In the genomic region with DNA sequence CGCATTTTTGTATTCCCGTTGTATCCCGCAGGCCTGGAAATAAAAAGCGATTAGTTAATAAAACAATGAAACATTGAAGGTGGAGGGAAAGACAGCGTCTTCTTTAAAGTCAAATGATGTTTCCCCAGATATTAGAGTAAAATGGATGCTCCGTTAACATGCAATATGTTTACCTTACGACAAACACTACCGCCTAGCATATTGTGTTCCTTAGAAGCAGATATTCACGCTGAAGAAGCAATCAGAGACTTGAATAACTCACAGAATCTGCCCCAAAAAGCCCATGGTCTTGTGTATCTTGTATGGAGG, we compare ENCODE assay signal across 8 cellular contexts. TPM values are rescaled to one million over a fixed set of nuclear protein-coding genes. Genes with fewer than 3 reads are reported as not detected.
DNase-seq lines count a peak whose midpoint lies in the region; ATAC-seq and TF ChIP-seq lines count a peak whose summit lies in the region.

No MANE protein-coding gene starts in this region.

- no peaks in the 10 kb centered on the region for H3K27me3 Mint-ChIP-seq in activated naive CD4-positive, alpha-beta T cell treated with anti-CD3 and anti-CD28 coated beads, Interleukin-2, amount 10 ng/mL, durations not matched to agents 7 days and 5 days

- H3K27me3 ChIP-seq in lower lobe of right lung (ENCODE audit: low read depth): no peaks in the 10 kb centered on the region
- H3K27me3 ChIP-seq in transverse colon: no peaks in the 10 kb centered on the region

- H3K4me3 Mint-ChIP-seq in activated naive CD4-positive, alpha-beta T cell treated with anti-CD3 and anti-CD28 coated beads, Interleukin-2, amount 10 ng/mL, durations not matched to agents 7 days and 5 days: peak overlapping the region; percentile 94

- in situ Hi-C loops in astrocyte of the spinal cord (cut with HindIII; ENCODE audit: low sequenced_read_pairs): no loop called here
- in situ Hi-C loops in transverse colon (cut with MboI; ENCODE audit: low pct_ligation_motif_present in 1 of 4, low pct_unique_long_range_greater_than_20kb in 1 of 4, low sequenced_read_pairs in 3 of 4): no loop called here

- H3K4me1 ChIP-seq in lower lobe of right lung: peaks cover 38% of the 10 kb centered on the region
- H3K4me1 ChIP-seq in transverse colon: peaks cover 0 to 35% (median 18%) of the 10 kb centered on the region in 4 donors

- 36 to 55% methylated on average over 9 of the region's 9 CpGs for WGBS in transverse colon (ENCODE audit: low coverage in 1 of 2), 2 donors

- CTCF ChIA-PET in activated naive CD4-positive, alpha-beta T cell treated with anti-CD3 and anti-CD28 coated beads, Interleukin-2, amount 10 ng/mL, durations not matched to agents 7 days and 5 days (lab: Charles Lee): interaction anchor here (0.6 to 3.0 kb wide), 3 partner anchors 12 to 47 kb away, joined by 3 to 12 read pairs (median 3); partner anchors contain the start of genes PPOX and TOMM40L

- peak overlapping the region; percentile 91 for H3K27ac ChIP-seq in lower lobe of right lung
- peak overlapping the region; percentile 83 to 91 (median 88) for H3K27ac ChIP-seq in transverse colon

- no peak for DNase-seq in activated naive CD4-positive, alpha-beta T cell treated with anti-CD3 and anti-CD28 coated beads, Interleukin-2, amount 10 ng/mL, durations not matched to agents 7 days and 5 days
- DNase-seq in activated naive CD4-positive, alpha-beta T cell treated with anti-CD3 and anti-CD28 coated beads, Interleukin-2, amount 50 U/mL, for 16 hours: no peak
- no peak for DNase-seq in astrocyte of the spinal cord (ENCODE audit: low read depth, low spot score)
- no peak for DNase-seq in lower lobe of right lung
- DNase-seq in transverse colon: no peak
- no peak for DNase-seq in occipital lobe (lab: John Stamatoyannopoulos, UW)
- no peak for DNase-seq in NCI-H187 treated with DMSO at 0.1 percent for 48 hours (lab: John Stamatoyannopoulos, UW)

- peaks cover 45% of the 10 kb centered on the region for H3K36me3 Mint-ChIP-seq in activated naive CD4-positive, alpha-beta T cell treated with anti-CD3 and anti-CD28 coated beads, Interleukin-2, amount 10 ng/mL, durations not matched to agents 7 days and 5 days

- peaks cover 75% of the 10 kb centered on the region for H3K4me1 Mint-ChIP-seq in activated naive CD4-positive, alpha-beta T cell treated with anti-CD3 and anti-CD28 coated beads, Interleukin-2, amount 10 ng/mL, durations not matched to agents 7 days and 5 days

- TF ChIP-seq EP300 in transverse colon (IDR thresholded peaks at IDR 0.05; ENCODE audit: low read depth): no peak

- intact Hi-C loops in lower lobe of right lung (cut with DNase I) (no loop called here), transverse colon (cut with DNase I; ENCODE audit: low total_unique reads) (no loop called here)

- TF ChIP-seq CTCF in astrocyte of the spinal cord (IDR thresholded peaks at IDR 0.05; ENCODE audit: low read depth, low read length) (no peak), lower lobe of right lung (IDR thresholded peaks at IDR 0.05) (no peak), transverse colon (IDR thresholded peaks at IDR 0.05) (no peak)

- no peaks in the 10 kb centered on the region for H3K9me3 Mint-ChIP-seq in activated naive CD4-positive, alpha-beta T cell treated with anti-CD3 and anti-CD28 coated beads, Interleukin-2, amount 10 ng/mL, durations not matched to agents 7 days and 5 days

- H3K27ac Mint-ChIP-seq in activated naive CD4-positive, alpha-beta T cell treated with anti-CD3 and anti-CD28 coated beads, Interleukin-2, amount 10 ng/mL, durations not matched to agents 7 days and 5 days: peak overlapping the region; percentile 95

- no peak for ATAC-seq in lower lobe of right lung
- ATAC-seq in GM21786 (IDR thresholded peaks at IDR 0.05; ENCODE audit: unreplicated experiment): no peak

- H3K36me3 ChIP-seq in lower lobe of right lung (peaks cover 31% of the 10 kb centered on the region), transverse colon (peaks cover 0 to 18% (median 5%) of the 10 kb centered on the region in 4 donors)

- no peak for TF ChIP-seq POLR2A in transverse colon (IDR thresholded peaks at IDR 0.05)

- H3K4me3 ChIP-seq in astrocyte of the spinal cord (ENCODE audit: low read depth, low read length): peak overlapping the region; percentile 96
- H3K4me3 ChIP-seq in lower lobe of right lung: peak overlapping the region; percentile 80
- peak overlapping the region in 3 of 4 donors; percentile 62 to 81 (median 67) for H3K4me3 ChIP-seq in transverse colon

- H3K9me3 ChIP-seq in lower lobe of right lung: no peaks in the 10 kb centered on the region
- H3K9me3 ChIP-seq in transverse colon: no peaks in the 10 kb centered on the region

RNA-seq across cellular contexts. Expression of gene B4GALT3, which starts 0.6 kb away (rescaled TPM):
- total RNA-seq in lower lobe of right lung (29.6 TPM), transverse colon (10 to 100 TPM in 3 of 4 donors, 1 to 10 TPM in 1; 3.0 to 71.4 (median 26.6) TPM), occipital lobe (21.4 TPM)

RNA-seq across cellular contexts. Expression of gene PPOX, which starts 11.7 kb away (rescaled TPM):
- total RNA-seq in lower lobe of right lung: 24.1 TPM
- total RNA-seq in transverse colon: 10 to 100 TPM in 2 of 4 donors, 1 to 10 TPM in 2; 2.8 to 19.2 (median 11.8) TPM
- 25.4 TPM for total RNA-seq in occipital lobe

RNA-seq across cellular contexts. Expression of gene USP21, which starts 18.6 kb away (rescaled TPM):
- total RNA-seq in lower lobe of right lung (32.2 TPM), transverse colon (10 to 100 TPM; 19.5 to 75.9 (median 35.3) TPM), occipital lobe (10.6 TPM)

RNA-seq across cellular contexts. Expression of gene ADAMTS4, which starts 21.0 kb away (rescaled TPM):
- total RNA-seq in lower lobe of right lung (1.4 TPM), transverse colon (10 to 100 TPM in 2 of 4 donors, 1 to 10 TPM in 2; 1.2 to 34.8 (median 7.2) TPM), occipital lobe (0.62 TPM)

RNA-seq across cellular contexts. Expression of gene UFC1, which starts 24.1 kb away (rescaled TPM):
- total RNA-seq in lower lobe of right lung (92.2 TPM), transverse colon (10 to 100 TPM; 30.1 to 96.4 (median 51.5) TPM), occipital lobe (99.4 TPM)
